In the genomic region with DNA sequence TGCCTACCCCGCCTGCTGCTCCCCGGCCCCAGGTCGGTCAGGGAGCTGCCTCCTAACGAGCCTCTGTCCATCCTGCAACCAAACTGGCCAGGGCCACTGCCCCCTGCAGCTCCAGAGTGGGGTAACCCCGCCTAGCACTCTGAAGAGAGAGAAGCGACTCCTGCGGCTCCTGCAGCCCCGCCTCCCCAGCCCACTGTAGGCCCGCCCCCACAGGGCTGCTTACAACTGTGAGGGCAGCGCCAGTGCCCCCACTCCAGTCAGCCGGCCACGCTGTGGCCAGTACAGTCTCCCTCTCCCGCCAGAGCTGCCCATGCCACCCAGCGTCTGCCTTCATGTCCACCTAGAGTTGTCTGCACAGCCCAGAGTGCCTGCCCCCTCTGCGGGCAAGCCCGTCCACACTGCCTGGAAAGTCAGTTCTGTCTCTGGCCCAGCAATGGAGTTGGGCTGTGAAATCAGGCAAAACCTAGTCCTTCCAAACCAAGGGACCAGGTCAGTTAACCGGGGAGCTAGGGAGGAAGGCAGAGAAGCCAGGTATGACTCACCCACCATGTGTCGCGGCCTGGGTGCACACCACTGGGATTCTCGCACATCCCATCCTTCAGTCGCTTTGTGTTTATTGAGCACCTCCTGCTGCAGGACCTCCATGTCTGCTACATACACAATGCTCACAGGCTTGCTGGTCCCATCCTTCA, we compare ENCODE assay signal across 1 cellular context.
TF ChIP-seq lines count a peak whose summit lies in the region.

No MANE protein-coding gene starts in this region.

TF ChIP-seq in HepG2, 621 proteins besides CTCF, POLR2A, EP300 and RAD21 (continued from another document and continues in another):
- TF ChIP-seq, protein P1, sequence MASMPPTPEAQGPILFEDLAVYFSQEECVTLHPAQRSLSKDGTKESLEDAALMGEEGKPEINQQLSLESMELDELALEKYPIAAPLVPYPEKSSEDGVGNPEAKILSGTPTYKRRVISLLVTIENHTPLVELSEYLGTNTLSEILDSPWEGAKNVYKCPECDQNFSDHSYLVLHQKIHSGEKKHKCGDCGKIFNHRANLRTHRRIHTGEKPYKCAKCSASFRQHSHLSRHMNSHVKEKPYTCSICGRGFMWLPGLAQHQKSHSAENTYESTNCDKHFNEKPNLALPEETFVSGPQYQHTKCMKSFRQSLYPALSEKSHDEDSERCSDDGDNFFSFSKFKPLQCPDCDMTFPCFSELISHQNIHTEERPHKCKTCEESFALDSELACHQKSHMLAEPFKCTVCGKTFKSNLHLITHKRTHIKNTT (CRISPR knock-in tag; IDR thresholded peaks at IDR 0.05) = no peak
- TF ChIP-seq FOXA3 (CRISPR knock-in tag; IDR thresholded peaks at IDR 0.05) (no peak), NFIC (IDR thresholded peaks at IDR 0.05; ENCODE audit: low read length) (no peak), POLR2AphosphoS5 (IDR thresholded peaks at IDR 0.05; ENCODE audit: low read depth, low read length) (peak; percentile 56; the same call in 1 of the 2 replicates), ZNF564 (CRISPR knock-in tag; IDR thresholded peaks at IDR 0.05) (no peak), ZC3H13 (CRISPR knock-in tag; IDR thresholded peaks at IDR 0.05) (0 out of 2 replicates have a peak, but pooled peaks have one; percentile 49), ZNF317 (CRISPR knock-in tag; IDR thresholded peaks at IDR 0.05) (peak; percentile 72; the same call in 1 of the 2 replicates), FOSL1 (CRISPR knock-in tag; IDR thresholded peaks at IDR 0.05; ENCODE audit: borderline replicate concordance) (no peak), ZNF790 (CRISPR knock-in tag; IDR thresholded peaks at IDR 0.05; ENCODE audit: borderline replicate concordance) (no peak), FOXO1 (CRISPR knock-in tag; IDR thresholded peaks at IDR 0.05) (no peak), AGO2 (optimal IDR thresholded peaks at IDR 0.05; ENCODE audit: low read depth, low read length) (peak; percentile 34), ZNF572 (CRISPR knock-in tag; IDR thresholded peaks at IDR 0.05) (0 out of 2 replicates have a peak, but pooled peaks have one; percentile 26), ZIK1 (CRISPR knock-in tag; IDR thresholded peaks at IDR 0.05; ENCODE audit: borderline replicate concordance, low read depth) (no peak), ZNF136 (CRISPR knock-in tag; IDR thresholded peaks at IDR 0.05; ENCODE audit: low read depth) (0 out of 2 replicates have a peak, but pooled peaks have one; percentile 45), ZNF253 (CRISPR knock-in tag; IDR thresholded peaks at IDR 0.05; ENCODE audit: borderline replicate concordance) (no peak), ZMYM4 (CRISPR knock-in tag; IDR thresholded peaks at IDR 0.05) (no peak), ZNF709 (CRISPR knock-in tag; IDR thresholded peaks at IDR 0.05) (0 out of 2 replicates have a peak, but pooled peaks have one; percentile 37), NFATC3 (CRISPR knock-in tag; IDR thresholded peaks at IDR 0.05) (no peak), ZNF235 (CRISPR knock-in tag; IDR thresholded peaks at IDR 0.05; ENCODE audit: borderline replicate concordance) (0 out of 2 replicates have a peak, but pooled peaks have one; percentile 40), KDM5B (CRISPR knock-in tag; IDR thresholded peaks at IDR 0.05; ENCODE audit: borderline replicate concordance) (peak; percentile 67), BHLHE40 (IDR thresholded peaks at IDR 0.05; ENCODE audit: low read length) (no peak), ZNF589 (CRISPR knock-in tag; conservative IDR thresholded peaks at IDR 0.05) (no peak), TAF1 (CRISPR knock-in tag; IDR thresholded peaks at IDR 0.05) (no peak)
- TF ChIP-seq, protein P2, sequence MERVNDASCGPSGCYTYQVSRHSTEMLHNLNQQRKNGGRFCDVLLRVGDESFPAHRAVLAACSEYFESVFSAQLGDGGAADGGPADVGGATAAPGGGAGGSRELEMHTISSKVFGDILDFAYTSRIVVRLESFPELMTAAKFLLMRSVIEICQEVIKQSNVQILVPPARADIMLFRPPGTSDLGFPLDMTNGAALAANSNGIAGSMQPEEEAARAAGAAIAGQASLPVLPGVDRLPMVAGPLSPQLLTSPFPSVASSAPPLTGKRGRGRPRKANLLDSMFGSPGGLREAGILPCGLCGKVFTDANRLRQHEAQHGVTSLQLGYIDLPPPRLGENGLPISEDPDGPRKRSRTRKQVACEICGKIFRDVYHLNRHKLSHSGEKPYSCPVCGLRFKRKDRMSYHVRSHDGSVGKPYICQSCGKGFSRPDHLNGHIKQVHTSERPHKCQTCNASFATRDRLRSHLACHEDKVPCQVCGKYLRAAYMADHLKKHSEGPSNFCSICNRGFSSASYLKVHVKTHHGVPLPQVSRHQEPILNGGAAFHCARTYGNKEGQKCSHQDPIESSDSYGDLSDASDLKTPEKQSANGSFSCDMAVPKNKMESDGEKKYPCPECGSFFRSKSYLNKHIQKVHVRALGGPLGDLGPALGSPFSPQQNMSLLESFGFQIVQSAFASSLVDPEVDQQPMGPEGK (CRISPR knock-in tag; IDR thresholded peaks at IDR 0.05) = peak; percentile 66; the same call in 1 of the 2 replicates
- TF ChIP-seq, protein P3, sequence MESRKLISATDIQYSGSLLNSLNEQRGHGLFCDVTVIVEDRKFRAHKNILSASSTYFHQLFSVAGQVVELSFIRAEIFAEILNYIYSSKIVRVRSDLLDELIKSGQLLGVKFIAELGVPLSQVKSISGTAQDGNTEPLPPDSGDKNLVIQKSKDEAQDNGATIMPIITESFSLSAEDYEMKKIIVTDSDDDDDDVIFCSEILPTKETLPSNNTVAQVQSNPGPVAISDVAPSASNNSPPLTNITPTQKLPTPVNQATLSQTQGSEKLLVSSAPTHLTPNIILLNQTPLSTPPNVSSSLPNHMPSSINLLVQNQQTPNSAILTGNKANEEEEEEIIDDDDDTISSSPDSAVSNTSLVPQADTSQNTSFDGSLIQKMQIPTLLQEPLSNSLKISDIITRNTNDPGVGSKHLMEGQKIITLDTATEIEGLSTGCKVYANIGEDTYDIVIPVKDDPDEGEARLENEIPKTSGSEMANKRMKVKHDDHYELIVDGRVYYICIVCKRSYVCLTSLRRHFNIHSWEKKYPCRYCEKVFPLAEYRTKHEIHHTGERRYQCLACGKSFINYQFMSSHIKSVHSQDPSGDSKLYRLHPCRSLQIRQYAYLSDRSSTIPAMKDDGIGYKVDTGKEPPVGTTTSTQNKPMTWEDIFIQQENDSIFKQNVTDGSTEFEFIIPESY (CRISPR knock-in tag; IDR thresholded peaks at IDR 0.05) = peak; percentile 55
- TF ChIP-seq, protein P4, sequence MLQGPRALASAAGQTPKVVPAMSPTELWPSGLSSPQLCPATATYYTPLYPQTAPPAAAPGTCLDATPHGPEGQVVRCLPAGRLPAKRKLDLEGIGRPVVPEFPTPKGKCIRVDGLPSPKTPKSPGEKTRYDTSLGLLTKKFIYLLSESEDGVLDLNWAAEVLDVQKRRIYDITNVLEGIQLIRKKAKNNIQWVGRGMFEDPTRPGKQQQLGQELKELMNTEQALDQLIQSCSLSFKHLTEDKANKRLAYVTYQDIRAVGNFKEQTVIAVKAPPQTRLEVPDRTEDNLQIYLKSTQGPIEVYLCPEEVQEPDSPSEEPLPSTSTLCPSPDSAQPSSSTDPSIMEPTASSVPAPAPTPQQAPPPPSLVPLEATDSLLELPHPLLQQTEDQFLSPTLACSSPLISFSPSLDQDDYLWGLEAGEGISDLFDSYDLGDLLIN (CRISPR knock-in tag; IDR thresholded peaks at IDR 0.05; ENCODE audit: borderline replicate concordance) = no peak
- TF ChIP-seq, protein P5, sequence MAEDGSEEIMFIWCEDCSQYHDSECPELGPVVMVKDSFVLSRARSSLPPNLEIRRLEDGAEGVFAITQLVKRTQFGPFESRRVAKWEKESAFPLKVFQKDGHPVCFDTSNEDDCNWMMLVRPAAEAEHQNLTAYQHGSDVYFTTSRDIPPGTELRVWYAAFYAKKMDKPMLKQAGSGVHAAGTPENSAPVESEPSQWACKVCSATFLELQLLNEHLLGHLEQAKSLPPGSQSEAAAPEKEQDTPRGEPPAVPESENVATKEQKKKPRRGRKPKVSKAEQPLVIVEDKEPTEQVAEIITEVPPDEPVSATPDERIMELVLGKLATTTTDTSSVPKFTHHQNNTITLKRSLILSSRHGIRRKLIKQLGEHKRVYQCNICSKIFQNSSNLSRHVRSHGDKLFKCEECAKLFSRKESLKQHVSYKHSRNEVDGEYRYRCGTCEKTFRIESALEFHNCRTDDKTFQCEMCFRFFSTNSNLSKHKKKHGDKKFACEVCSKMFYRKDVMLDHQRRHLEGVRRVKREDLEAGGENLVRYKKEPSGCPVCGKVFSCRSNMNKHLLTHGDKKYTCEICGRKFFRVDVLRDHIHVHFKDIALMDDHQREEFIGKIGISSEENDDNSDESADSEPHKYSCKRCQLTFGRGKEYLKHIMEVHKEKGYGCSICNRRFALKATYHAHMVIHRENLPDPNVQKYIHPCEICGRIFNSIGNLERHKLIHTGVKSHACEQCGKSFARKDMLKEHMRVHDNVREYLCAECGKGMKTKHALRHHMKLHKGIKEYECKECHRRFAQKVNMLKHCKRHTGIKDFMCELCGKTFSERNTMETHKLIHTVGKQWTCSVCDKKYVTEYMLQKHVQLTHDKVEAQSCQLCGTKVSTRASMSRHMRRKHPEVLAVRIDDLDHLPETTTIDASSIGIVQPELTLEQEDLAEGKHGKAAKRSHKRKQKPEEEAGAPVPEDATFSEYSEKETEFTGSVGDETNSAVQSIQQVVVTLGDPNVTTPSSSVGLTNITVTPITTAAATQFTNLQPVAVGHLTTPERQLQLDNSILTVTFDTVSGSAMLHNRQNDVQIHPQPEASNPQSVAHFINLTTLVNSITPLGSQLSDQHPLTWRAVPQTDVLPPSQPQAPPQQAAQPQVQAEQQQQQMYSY (CRISPR knock-in tag; IDR thresholded peaks at IDR 0.05) = no peak
- TF ChIP-seq, protein P6, sequence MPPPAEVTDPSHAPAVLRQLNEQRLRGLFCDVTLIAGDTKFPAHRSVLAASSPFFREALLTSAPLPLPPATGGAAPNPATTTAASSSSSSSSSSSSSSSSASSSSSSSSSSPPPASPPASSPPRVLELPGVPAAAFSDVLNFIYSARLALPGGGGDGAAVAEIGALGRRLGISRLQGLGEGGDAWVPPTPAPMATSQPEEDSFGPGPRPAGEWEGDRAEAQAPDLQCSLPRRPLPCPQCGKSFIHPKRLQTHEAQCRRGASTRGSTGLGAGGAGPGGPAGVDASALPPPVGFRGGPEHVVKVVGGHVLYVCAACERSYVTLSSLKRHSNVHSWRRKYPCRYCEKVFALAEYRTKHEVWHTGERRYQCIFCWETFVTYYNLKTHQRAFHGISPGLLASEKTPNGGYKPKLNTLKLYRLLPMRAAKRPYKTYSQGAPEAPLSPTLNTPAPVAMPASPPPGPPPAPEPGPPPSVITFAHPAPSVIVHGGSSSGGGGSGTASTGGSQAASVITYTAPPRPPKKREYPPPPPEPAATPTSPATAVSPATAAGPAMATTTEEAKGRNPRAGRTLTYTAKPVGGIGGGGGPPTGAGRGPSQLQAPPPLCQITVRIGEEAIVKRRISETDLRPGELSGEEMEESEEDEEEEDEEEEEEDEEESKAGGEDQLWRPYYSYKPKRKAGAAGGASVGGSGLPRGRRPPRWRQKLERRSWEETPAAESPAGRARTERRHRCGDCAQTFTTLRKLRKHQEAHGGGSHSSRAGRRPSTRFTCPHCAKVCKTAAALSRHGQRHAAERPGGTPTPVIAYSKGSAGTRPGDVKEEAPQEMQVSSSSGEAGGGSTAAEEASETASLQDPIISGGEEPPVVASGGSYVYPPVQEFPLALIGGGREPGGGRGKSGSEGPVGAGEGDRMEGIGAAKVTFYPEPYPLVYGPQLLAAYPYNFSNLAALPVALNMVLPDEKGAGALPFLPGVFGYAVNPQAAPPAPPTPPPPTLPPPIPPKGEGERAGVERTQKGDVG (CRISPR knock-in tag; IDR thresholded peaks at IDR 0.05; ENCODE audit: borderline replicate concordance) = peak; percentile 59; the same call in 1 of the 2 replicates
- TF ChIP-seq, protein P7, sequence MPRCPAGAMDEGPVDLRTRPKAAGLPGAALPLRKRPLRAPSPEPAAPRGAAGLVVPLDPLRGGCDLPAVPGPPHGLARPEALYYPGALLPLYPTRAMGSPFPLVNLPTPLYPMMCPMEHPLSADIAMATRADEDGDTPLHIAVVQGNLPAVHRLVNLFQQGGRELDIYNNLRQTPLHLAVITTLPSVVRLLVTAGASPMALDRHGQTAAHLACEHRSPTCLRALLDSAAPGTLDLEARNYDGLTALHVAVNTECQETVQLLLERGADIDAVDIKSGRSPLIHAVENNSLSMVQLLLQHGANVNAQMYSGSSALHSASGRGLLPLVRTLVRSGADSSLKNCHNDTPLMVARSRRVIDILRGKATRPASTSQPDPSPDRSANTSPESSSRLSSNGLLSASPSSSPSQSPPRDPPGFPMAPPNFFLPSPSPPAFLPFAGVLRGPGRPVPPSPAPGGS (CRISPR knock-in tag; IDR thresholded peaks at IDR 0.05) = 0 out of 2 replicates have a peak, but pooled peaks have one; percentile 72
- TF ChIP-seq, protein P8, sequence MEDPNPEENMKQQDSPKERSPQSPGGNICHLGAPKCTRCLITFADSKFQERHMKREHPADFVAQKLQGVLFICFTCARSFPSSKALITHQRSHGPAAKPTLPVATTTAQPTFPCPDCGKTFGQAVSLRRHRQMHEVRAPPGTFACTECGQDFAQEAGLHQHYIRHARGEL (CRISPR knock-in tag; IDR thresholded peaks at IDR 0.05) = 0 out of 2 replicates have a peak, but pooled peaks have one; percentile 41
- TF ChIP-seq, protein P9, sequence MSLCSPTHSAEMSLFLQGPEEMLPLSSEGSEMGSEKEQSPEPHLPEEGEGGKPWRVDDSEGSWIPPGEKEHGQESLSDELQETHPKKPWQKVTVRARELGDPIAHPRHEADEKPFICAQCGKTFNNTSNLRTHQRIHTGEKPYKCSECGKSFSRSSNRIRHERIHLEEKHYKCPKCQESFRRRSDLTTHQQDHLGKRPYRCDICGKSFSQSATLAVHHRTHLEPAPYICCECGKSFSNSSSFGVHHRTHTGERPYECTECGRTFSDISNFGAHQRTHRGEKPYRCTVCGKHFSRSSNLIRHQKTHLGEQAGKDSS (CRISPR knock-in tag; IDR thresholded peaks at IDR 0.05; ENCODE audit: borderline replicate concordance, low read depth) = 0 out of 2 replicates have a peak, but pooled peaks have one; percentile 4
- TF ChIP-seq, protein P10, sequence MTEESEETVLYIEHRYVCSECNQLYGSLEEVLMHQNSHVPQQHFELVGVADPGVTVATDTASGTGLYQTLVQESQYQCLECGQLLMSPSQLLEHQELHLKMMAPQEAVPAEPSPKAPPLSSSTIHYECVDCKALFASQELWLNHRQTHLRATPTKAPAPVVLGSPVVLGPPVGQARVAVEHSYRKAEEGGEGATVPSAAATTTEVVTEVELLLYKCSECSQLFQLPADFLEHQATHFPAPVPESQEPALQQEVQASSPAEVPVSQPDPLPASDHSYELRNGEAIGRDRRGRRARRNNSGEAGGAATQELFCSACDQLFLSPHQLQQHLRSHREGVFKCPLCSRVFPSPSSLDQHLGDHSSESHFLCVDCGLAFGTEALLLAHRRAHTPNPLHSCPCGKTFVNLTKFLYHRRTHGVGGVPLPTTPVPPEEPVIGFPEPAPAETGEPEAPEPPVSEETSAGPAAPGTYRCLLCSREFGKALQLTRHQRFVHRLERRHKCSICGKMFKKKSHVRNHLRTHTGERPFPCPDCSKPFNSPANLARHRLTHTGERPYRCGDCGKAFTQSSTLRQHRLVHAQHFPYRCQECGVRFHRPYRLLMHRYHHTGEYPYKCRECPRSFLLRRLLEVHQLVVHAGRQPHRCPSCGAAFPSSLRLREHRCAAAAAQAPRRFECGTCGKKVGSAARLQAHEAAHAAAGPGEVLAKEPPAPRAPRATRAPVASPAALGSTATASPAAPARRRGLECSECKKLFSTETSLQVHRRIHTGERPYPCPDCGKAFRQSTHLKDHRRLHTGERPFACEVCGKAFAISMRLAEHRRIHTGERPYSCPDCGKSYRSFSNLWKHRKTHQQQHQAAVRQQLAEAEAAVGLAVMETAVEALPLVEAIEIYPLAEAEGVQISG (CRISPR knock-in tag; IDR thresholded peaks at IDR 0.05) = peak; percentile 27; the same call in 1 of the 2 replicates
